ENCODE assay signal across 8 cellular contexts in the genomic region with DNA sequence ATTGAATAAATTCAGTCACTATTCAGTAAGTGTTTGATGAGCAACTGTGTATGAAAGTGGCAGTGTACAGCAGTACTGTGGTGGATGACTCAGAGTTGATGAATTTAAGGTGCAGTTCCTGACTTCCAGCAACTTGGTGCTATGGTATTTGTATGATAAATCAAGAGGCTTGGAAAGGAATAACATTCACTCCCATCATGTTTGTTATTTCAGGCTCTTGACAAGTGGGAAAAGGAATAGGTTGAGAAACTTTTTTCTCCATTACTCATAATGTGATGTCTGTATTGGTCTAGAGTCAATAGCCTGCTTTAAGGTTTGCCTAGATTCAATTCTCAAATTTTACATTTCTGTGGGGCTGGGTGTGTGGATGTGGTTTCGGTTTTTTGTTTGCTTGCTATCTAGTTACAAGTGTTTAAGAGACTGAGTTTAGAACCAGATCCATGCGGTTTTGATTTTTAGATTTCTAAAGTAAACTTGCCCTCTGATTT. TPM values are rescaled to one million over a fixed set of nuclear protein-coding genes. Genes with fewer than 3 reads are reported as not detected.
DNase-seq lines count a peak whose midpoint lies in the region; ATAC-seq, FAIRE-seq and TF ChIP-seq lines count a peak whose summit lies in the region.

No MANE protein-coding gene starts in this region.

- H3K4me3 ChIP-seq in pancreas = no peak overlapping the region

- H3K36me3 ChIP-seq in pancreas = no peaks in the 10 kb centered on the region

- H3K27me3 ChIP-seq in pancreas = no peaks in the 10 kb centered on the region

- intact Hi-C loops in pancreas (cut with DNase I) = no loop called here

- DNase-seq in HT1080 (ENCODE audit: low read depth) (peak; percentile 99), dermis blood vessel endothelial cell (peak; percentile 97), pancreas (no peak), NCI-H1092 treated with DMSO at 0.1 percent for 48 hours (lab: John Stamatoyannopoulos, UW) (no peak), NCI-H774 (lab: John Stamatoyannopoulos, UW) (no peak), NCI-H2227 treated with DMSO at 0.1 percent for 48 hours (lab: John Stamatoyannopoulos, UW) (no peak)
- DNase-seq in stimulated activated naive CD4-positive, alpha-beta T cell (lab: John Stamatoyannopoulos, UW) = no peak

- no peaks in the 10 kb centered on the region for H3K9me3 ChIP-seq in pancreas

- H3K27ac ChIP-seq in pancreas = peak overlapping the region in 2 of 4 donors; percentile 10 to 30

- FAIRE-seq in pancreas (lab: Jason Lieb, UNC) = no peak

- WGBS in pancreas, 2 donors = 19 to 45% methylated on average over 2 of the region's 2 CpGs

- TF ChIP-seq CTCF in pancreas (IDR thresholded peaks at IDR 0.05) = no peak

- ATAC-seq in GM18907 (IDR thresholded peaks at IDR 0.05; ENCODE audit: unreplicated experiment) (peak; percentile 60), pancreas (peak; percentile 60 to 88 (median 80))

- peaks cover 0 to 4% (median 0%) of the 10 kb centered on the region in 3 donors for H3K4me1 ChIP-seq in pancreas

RNA-seq across cellular contexts. Expression of a gene that starts 35.1 kb away (rescaled TPM):
- 6.4 TPM in 2 replicates for total RNA-seq in HT1080 (2014; rRNA removed; shearing (Covaris generic))
- polyA plus RNA-seq in HT1080 (2015; cell fraction: cytosol; rRNA removed) = 3.2 and 4.0 TPM in 2 replicates
- 2.9 and 3.0 TPM in 2 replicates for polyA plus RNA-seq in HT1080 (2015; cell fraction: nucleus; rRNA removed)
- total RNA-seq in dermis blood vessel endothelial cell = 7.4 and 7.7 TPM in 2 replicates
- total RNA-seq in pancreas = 1 to 10 TPM in 5 of 6 donors, under 1 TPM in 1; 0.92 to 3.2 (median 1.6) TPM
- 1 to 10 TPM; 1.1 to 5.0 TPM for polyA plus RNA-seq in pancreas

Comparison
In these comparisons a context has a peak if more than half of its experiments do, and no peak if none do; other contexts are left out.
1. DNase-seq: peak in HT1080 (single experiment) and dermis blood vessel endothelial cell (single experiment); none in pancreas (0 of 6), stimulated activated naive CD4-positive, alpha-beta T cell (0 of 6), NCI-H1092 treated with DMSO at 0.1 percent for 48 hours (single experiment), NCI-H774 (single experiment) and NCI-H2227 treated with DMSO at 0.1 percent for 48 hours (single experiment).